ENCODE assay signal across 10 cellular contexts in the genomic region with DNA sequence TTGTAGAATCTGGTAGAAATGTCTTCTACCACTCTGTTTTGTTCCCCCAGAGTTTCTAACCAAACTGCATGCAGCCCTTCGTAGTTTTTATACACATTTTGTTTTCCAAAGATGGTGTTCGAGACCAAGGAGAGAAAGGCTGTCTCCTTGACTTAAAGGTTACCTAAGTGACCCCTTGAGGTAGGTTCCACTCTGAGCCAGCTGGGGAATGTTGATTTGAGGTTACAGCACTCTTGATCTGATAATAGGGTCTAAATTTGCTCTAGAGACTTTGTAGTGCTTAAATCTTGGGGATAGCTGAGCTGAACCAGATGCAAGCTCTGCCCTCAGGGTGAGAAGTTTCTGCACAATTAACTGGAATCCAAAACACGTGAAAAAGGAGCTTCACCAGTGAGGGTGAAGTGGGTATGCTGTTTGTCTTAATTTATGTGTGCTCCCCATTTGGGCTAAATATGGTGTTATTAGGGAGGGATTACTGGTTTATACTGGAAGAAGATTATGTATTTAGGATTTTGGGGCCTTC. TPM values are rescaled to one million over a fixed set of nuclear protein-coding genes. Genes with fewer than 3 reads are reported as not detected.
DNase-seq lines count a peak whose midpoint lies in the region; ATAC-seq and TF ChIP-seq lines count a peak whose summit lies in the region.
"Had no signal": no experiment of that assay in that cellular context is flagged by ENCODE, and none has a peak within 500 bp of the region (broad histone marks: within the 10 kb centered on the region; RNA-seq: fewer than 3 reads in every experiment).

No MANE protein-coding gene starts in this region.

- no peaks in the 10 kb centered on the region for H3K9me2 ChIP-seq in DOHH2 (replicated peaks; ENCODE audit: control insufficient read depth, low read length)
- H3K9me2 ChIP-seq in PC-3 (replicated peaks; ENCODE audit: low read length), result no peaks in the 10 kb centered on the region

- CTCF ChIA-PET in PC-3 (lab: Charles Lee), result interaction anchor here (0.5 kb wide), 1 partner anchor 40 kb away, joined by 5 read pairs; no protein-coding TSS in a partner anchor

- POLR2A ChIA-PET in PC-3 (lab: Charles Lee; ENCODE audit: unreplicated experiment), result no interaction called here

- ATAC-seq in PC-3 (no peak), GM18870 (IDR thresholded peaks at IDR 0.05; ENCODE audit: unreplicated experiment) (no peak)

- H3F3A ChIP-seq in DOHH2 (ENCODE audit: control insufficient read depth, insufficient read depth) (no peaks in the 10 kb centered on the region), PC-3 (ENCODE audit: low read length, unreplicated experiment) (no peaks in the 10 kb centered on the region)

- no peak for DNase-seq in PC-3
- DNase-seq in effector memory CD4-positive, alpha-beta T cell, result no peak
- no peak for DNase-seq in osteoblast (ENCODE audit: insufficient read length, low spot score, missing footprints)
- no peak for DNase-seq in ACHN
- no peak for DNase-seq in NCI-H1417 (lab: John Stamatoyannopoulos, UW)
- DNase-seq: DMS 273 treated with DMSO at 0.1 percent for 48 hours, SJCRH30 had no signal

- H4K20me1 ChIP-seq in DOHH2 (ENCODE audit: control insufficient read depth, insufficient read depth, low read depth, low read length) (peaks cover 43% of the 10 kb centered on the region), PC-3 (ENCODE audit: low read length) (peaks cover 71% of the 10 kb centered on the region), osteoblast (ENCODE audit: insufficient read depth, low read length) (peaks cover 76% of the 10 kb centered on the region)

- in situ Hi-C loops in ACHN (cut with HindIII; ENCODE audit: low pct_ligation_motif_present, low pct_unique_long_range_greater_than_20kb, low sequenced_read_pairs), result no loop called here

- BruUV-seq in PC-3 (replicated peaks; lab: Mats Ljungman, UMichigan), result no TSS peak

- no peak overlapping the region for H2AFZ ChIP-seq in PC-3 (ENCODE audit: low read length)
- H2AFZ ChIP-seq in osteoblast (ENCODE audit: low read length), result no peak overlapping the region

- peaks cover 78% of the 10 kb centered on the region for H3K79me2 ChIP-seq in DOHH2 (ENCODE audit: control insufficient read depth, low read length)
- H3K79me2 ChIP-seq in PC-3 (ENCODE audit: low read length), result peaks cover 80% of the 10 kb centered on the region
- H3K79me2 ChIP-seq in osteoblast (ENCODE audit: insufficient read depth, low read length), result peaks cover 82% of the 10 kb centered on the region

- H3K9me3 ChIP-seq in DOHH2 (ENCODE audit: control insufficient read depth, insufficient read depth, low read length) (no peaks in the 10 kb centered on the region), PC-3 (ENCODE audit: low read length) (no peaks in the 10 kb centered on the region), osteoblast (ENCODE audit: low read depth, low read length) (no peaks in the 10 kb centered on the region)
- H3K9me3 ChIP-seq in effector memory CD4-positive, alpha-beta T cell (ENCODE audit: control insufficient read depth, low read length), result no peaks in the 10 kb centered on the region
- H3K9me3 ChIP-seq: ascending aorta, SJCRH30 had no signal

- H3K36me3 ChIP-seq in DOHH2 (ENCODE audit: control insufficient read depth, low read length) (peaks cover 59% of the 10 kb centered on the region), PC-3 (ENCODE audit: low read depth, low read length) (peaks cover 24% of the 10 kb centered on the region), osteoblast (ENCODE audit: insufficient read depth, low read length) (peaks cover 4% of the 10 kb centered on the region)
- H3K36me3 ChIP-seq in effector memory CD4-positive, alpha-beta T cell (ENCODE audit: control insufficient read depth, insufficient read depth, low read length), result no peaks in the 10 kb centered on the region

- H3K4me2 ChIP-seq in DOHH2 (ENCODE audit: low read length) (peak overlapping the region; percentile 33), PC-3 (ENCODE audit: low read length) (peak overlapping the region; percentile 93), osteoblast (ENCODE audit: insufficient read depth, low read length) (peak overlapping the region; percentile 20)

- TF ChIP-seq CTCF in DOHH2 (IDR thresholded peaks at IDR 0.05; ENCODE audit: low read depth, low read length, poor library complexity, severe bottlenecking) (no peak), PC-3 (conservative IDR thresholded peaks at IDR 0.05; ENCODE audit: low read depth, low read length) (no peak), osteoblast (IDR thresholded peaks at IDR 0.05; ENCODE audit: extremely low read depth, low read depth, low read length) (no peak)

- H3K27ac ChIP-seq in DOHH2 (ENCODE audit: low read depth, low read length) (no peak overlapping the region), PC-3 (ENCODE audit: low read length) (no peak overlapping the region), osteoblast (ENCODE audit: low read depth, low read length) (no peak overlapping the region)
- peak overlapping the region; percentile 15 for H3K27ac ChIP-seq in effector memory CD4-positive, alpha-beta T cell (ENCODE audit: insufficient read depth, low read length, poor library complexity, severe bottlenecking)
- H3K27ac ChIP-seq: ascending aorta, SJCRH30 had no signal

- H3K4me1 ChIP-seq in DOHH2 (ENCODE audit: control insufficient read depth, low read length), result peaks cover 47% of the 10 kb centered on the region
- peaks cover 21% of the 10 kb centered on the region for H3K4me1 ChIP-seq in PC-3 (ENCODE audit: insufficient read depth, low read length)
- peaks cover 50% of the 10 kb centered on the region for H3K4me1 ChIP-seq in effector memory CD4-positive, alpha-beta T cell (ENCODE audit: control insufficient read depth, insufficient read depth, low read length, poor library complexity, severe bottlenecking)
- peaks cover 28% of the 10 kb centered on the region for H3K4me1 ChIP-seq in osteoblast (ENCODE audit: insufficient read depth, low read length)

- H3K9ac ChIP-seq in PC-3 (ENCODE audit: low read length), result no peak overlapping the region

- no peaks in the 10 kb centered on the region for H3K27me3 ChIP-seq in DOHH2 (ENCODE audit: control insufficient read depth, low read length)
- H3K27me3 ChIP-seq in PC-3 (ENCODE audit: low read length), result no peaks in the 10 kb centered on the region
- no peaks in the 10 kb centered on the region for H3K27me3 ChIP-seq in effector memory CD4-positive, alpha-beta T cell (replicated peaks; ENCODE audit: control insufficient read depth, insufficient read depth, low read length, poor library complexity, severe bottlenecking)
- H3K27me3 ChIP-seq in osteoblast (ENCODE audit: insufficient read depth, low read length), result no peaks in the 10 kb centered on the region
- H3K27me3 ChIP-seq: ascending aorta, SJCRH30 had no signal

- intact Hi-C loops in PC-3 (cut with micrococcal nuclease), result no loop called here

- H3K4me3 ChIP-seq in DOHH2 (ENCODE audit: low read length) (no peak overlapping the region), PC-3 (ENCODE audit: low read length) (0 out of 2 replicates have a peak overlapping the region, but pooled peaks have one; percentile 9), osteoblast (ENCODE audit: insufficient read depth, low read length) (no peak overlapping the region)
- H3K4me3 ChIP-seq in effector memory CD4-positive, alpha-beta T cell (ENCODE audit: insufficient read depth, low read depth, low read length, poor library complexity, severe bottlenecking), result no peak overlapping the region
- H3K4me3 ChIP-seq: SJCRH30 had no signal

RNA-seq across cellular contexts. Expression of gene TMBIM6, which starts 3.1 kb away (rescaled TPM):
- total RNA-seq in PC-3 (2014; rRNA removed), result 396 and 402 TPM in 2 replicates
- 398 and 421 TPM in 2 replicates for total RNA-seq in osteoblast

RNA-seq across cellular contexts. Expression of gene FMNL3, which starts 37.2 kb away (rescaled TPM):
- 5.2 and 6.2 TPM in 2 replicates for total RNA-seq in PC-3 (2014; rRNA removed)
- total RNA-seq in osteoblast, result 24.6 and 31.8 TPM in 2 replicates

Comparison
In these comparisons a context has a peak if more than half of its experiments do, and no peak if none do; other contexts are left out.
1. H3K4me2 ChIP-seq: peak in every context shown above with its lines; median percentile 93 in PC-3; 33 in DOHH2; 20 in osteoblast.